In the genomic region with DNA sequence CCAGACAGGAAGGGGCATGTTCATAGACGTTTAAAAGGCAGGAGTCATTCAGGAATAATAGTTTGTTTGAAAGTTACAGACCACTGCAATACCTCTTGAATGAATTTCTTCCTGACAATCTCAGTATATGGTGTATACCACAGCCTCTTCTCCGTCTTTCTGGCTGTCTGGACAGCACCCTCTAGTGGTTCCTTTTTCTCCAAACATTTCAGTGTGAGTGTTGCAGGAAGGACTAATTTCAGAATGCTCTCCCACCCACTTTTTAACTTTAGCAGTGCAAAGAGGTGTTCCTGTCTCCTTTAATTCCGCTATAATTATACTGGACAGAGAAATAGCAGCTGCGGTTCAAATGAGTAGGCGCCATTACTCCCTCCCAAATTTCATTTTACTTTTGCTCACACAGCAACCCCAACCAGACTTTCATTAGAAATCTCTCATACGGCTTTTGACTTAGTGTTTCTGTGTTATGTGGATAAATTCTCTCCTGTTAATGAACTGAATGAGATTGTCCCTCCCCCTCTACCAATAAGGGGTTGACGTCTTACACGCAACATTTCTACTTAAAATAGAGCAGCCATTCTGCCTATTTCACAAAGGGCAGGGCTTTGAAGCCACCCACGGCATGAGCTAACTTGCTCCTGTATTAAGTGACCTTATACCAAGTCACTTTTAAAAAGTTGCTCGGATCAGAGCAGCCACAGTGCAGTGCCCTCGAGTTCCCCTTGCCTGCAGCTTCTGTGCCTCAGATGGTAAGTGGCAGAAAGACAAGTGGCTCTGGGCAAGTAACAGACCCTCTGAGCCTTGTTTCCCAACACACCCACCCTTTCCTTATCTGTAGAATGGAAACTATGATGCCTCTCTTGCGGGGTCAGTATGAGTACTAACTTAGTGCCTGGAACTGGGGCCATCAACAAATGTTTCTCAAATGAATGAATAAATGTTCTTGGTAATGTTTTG, we compare ENCODE assay signal across 8 cellular contexts.
DNase-seq lines count a peak whose midpoint lies in the region; ATAC-seq and TF ChIP-seq lines count a peak whose summit lies in the region.

No MANE protein-coding gene starts in this region.

- peak; percentile 77 for TF ChIP-seq CTCF in brain microvascular endothelial cell (IDR thresholded peaks at IDR 0.05; ENCODE audit: low read depth, low read length, missing control alignments)

- in situ Hi-C loops in brain microvascular endothelial cell (cut with HindIII; ENCODE audit: low pct_ligation_motif_present, low sequenced_read_pairs) = no loop called here

- DNase-seq in activated CD4-positive, alpha-beta T cell treated with anti-CD3 and anti-CD28 coated beads for 36 hours = no peak
- no peak for DNase-seq in activated CD4-positive, alpha-beta T cell treated with anti-CD3 and anti-CD28 coated beads, Interleukin-2, amount 50 U/mL, for 4 hours
- DNase-seq in NCI-H2227 (lab: John Stamatoyannopoulos, UW; ENCODE audit: unreplicated experiment) = peak; percentile 62
- DNase-seq in brain microvascular endothelial cell = peak; percentile 36
- peak; percentile 54 for DNase-seq in kidney tubule cell (ENCODE audit: low spot score)
- DNase-seq in stimulated activated effector memory CD8-positive, alpha-beta T cell treated with anti-CD3 and anti-CD28 coated beads, Interleukin-12 subunit alpha, Interleukin-12 subunit beta, amount 100 ng/mL, for 72 hours (ENCODE audit: low spot score in 2 of 2) = no peak
- no peak for DNase-seq in glomerular visceral epithelial cell (ENCODE audit: extremely low spot score)

- no peak overlapping the region for H3K27ac ChIP-seq in brain microvascular endothelial cell

- H3K27me3 Mint-ChIP-seq in activated CD4-positive, alpha-beta T cell treated with anti-CD3 and anti-CD28 coated beads for 36 hours = peaks cover 10% of the 10 kb centered on the region

- CTCF ChIA-PET in activated CD4-positive, alpha-beta T cell treated with anti-CD3 and anti-CD28 coated beads for 36 hours (lab: Charles Lee) = interaction anchor here (0.7 to 1.3 kb wide), 2 partner anchors 14 to 177 kb away, joined by 3 to 4 read pairs; no protein-coding TSS in a partner anchor

- POLR2A ChIA-PET in activated CD4-positive, alpha-beta T cell treated with anti-CD3 and anti-CD28 coated beads for 36 hours (lab: Charles Lee) = no interaction called here

- H3K9me3 Mint-ChIP-seq in activated CD4-positive, alpha-beta T cell treated with anti-CD3 and anti-CD28 coated beads for 36 hours (ENCODE audit: low read depth) = no peaks in the 10 kb centered on the region
- peaks cover 3% of the 10 kb centered on the region for H3K9me3 Mint-ChIP-seq in stimulated activated effector memory CD8-positive, alpha-beta T cell treated with anti-CD3 and anti-CD28 coated beads, Interleukin-12 subunit alpha, Interleukin-12 subunit beta, amount 100 ng/mL, for 72 hours

- H3K4me3 Mint-ChIP-seq in activated CD4-positive, alpha-beta T cell treated with anti-CD3 and anti-CD28 coated beads for 36 hours = no peak overlapping the region
- no peak overlapping the region for H3K4me3 Mint-ChIP-seq in stimulated activated effector memory CD8-positive, alpha-beta T cell treated with anti-CD3 and anti-CD28 coated beads, Interleukin-12 subunit alpha, Interleukin-12 subunit beta, amount 100 ng/mL, for 72 hours

- no peaks in the 10 kb centered on the region for H3K36me3 ChIP-seq in brain microvascular endothelial cell (replicated peaks)

- ATAC-seq in activated CD4-positive, alpha-beta T cell treated with anti-CD3 and anti-CD28 coated beads for 36 hours = peak; percentile 36
- peak; percentile 78 for ATAC-seq in HG02759 (IDR thresholded peaks at IDR 0.05; ENCODE audit: unreplicated experiment)
- no peak for ATAC-seq in stimulated activated effector memory CD8-positive, alpha-beta T cell treated with anti-CD3 and anti-CD28 coated beads, Interleukin-12 subunit alpha, Interleukin-12 subunit beta, amount 100 ng/mL, for 72 hours

- no peaks in the 10 kb centered on the region for H3K4me1 Mint-ChIP-seq in activated CD4-positive, alpha-beta T cell treated with anti-CD3 and anti-CD28 coated beads for 36 hours
- H3K4me1 Mint-ChIP-seq in stimulated activated effector memory CD8-positive, alpha-beta T cell treated with anti-CD3 and anti-CD28 coated beads, Interleukin-12 subunit alpha, Interleukin-12 subunit beta, amount 100 ng/mL, for 72 hours = no peaks in the 10 kb centered on the region

- H3K36me3 Mint-ChIP-seq in activated CD4-positive, alpha-beta T cell treated with anti-CD3 and anti-CD28 coated beads for 36 hours (ENCODE audit: low read depth) = no peaks in the 10 kb centered on the region
- no peaks in the 10 kb centered on the region for H3K36me3 Mint-ChIP-seq in stimulated activated effector memory CD8-positive, alpha-beta T cell treated with anti-CD3 and anti-CD28 coated beads, Interleukin-12 subunit alpha, Interleukin-12 subunit beta, amount 100 ng/mL, for 72 hours

- no peaks in the 10 kb centered on the region for H3K27me3 ChIP-seq in brain microvascular endothelial cell (replicated peaks)

- intact Hi-C loops in activated CD4-positive, alpha-beta T cell treated with anti-CD3 and anti-CD28 coated beads for 36 hours (cut with DNase I, micrococcal nuclease) = loop anchor here in 1 of 2 experiments (1.0 to 2.0 kb wide), 3 partner anchors 29 to 85 kb away; no protein-coding TSS in a partner anchor

- H3K27ac Mint-ChIP-seq in activated CD4-positive, alpha-beta T cell treated with anti-CD3 and anti-CD28 coated beads for 36 hours = no peak overlapping the region
- no peak overlapping the region for H3K27ac Mint-ChIP-seq in stimulated activated effector memory CD8-positive, alpha-beta T cell treated with anti-CD3 and anti-CD28 coated beads, Interleukin-12 subunit alpha, Interleukin-12 subunit beta, amount 100 ng/mL, for 72 hours

- no peak overlapping the region for H3K4me3 ChIP-seq in brain microvascular endothelial cell (ENCODE audit: low read depth, low read length)

Comparison
In these comparisons a context has a peak if more than half of its experiments do, and no peak if none do; other contexts are left out.
1. DNase-seq: peak in NCI-H2227 (single experiment), brain microvascular endothelial cell (single experiment) and kidney tubule cell (single experiment); none in activated CD4-positive, alpha-beta T cell treated with anti-CD3 and anti-CD28 coated beads for 36 hours (single experiment), activated CD4-positive, alpha-beta T cell treated with anti-CD3 and anti-CD28 coated beads, Interleukin-2, amount 50 U/mL, for 4 hours (0 of 2), stimulated activated effector memory CD8-positive, alpha-beta T cell treated with anti-CD3 and anti-CD28 coated beads, Interleukin-12 subunit alpha, Interleukin-12 subunit beta, amount 100 ng/mL, for 72 hours (0 of 2) and glomerular visceral epithelial cell (single experiment).